ENCODE assay signal across 17 cellular contexts in the genomic region with DNA sequence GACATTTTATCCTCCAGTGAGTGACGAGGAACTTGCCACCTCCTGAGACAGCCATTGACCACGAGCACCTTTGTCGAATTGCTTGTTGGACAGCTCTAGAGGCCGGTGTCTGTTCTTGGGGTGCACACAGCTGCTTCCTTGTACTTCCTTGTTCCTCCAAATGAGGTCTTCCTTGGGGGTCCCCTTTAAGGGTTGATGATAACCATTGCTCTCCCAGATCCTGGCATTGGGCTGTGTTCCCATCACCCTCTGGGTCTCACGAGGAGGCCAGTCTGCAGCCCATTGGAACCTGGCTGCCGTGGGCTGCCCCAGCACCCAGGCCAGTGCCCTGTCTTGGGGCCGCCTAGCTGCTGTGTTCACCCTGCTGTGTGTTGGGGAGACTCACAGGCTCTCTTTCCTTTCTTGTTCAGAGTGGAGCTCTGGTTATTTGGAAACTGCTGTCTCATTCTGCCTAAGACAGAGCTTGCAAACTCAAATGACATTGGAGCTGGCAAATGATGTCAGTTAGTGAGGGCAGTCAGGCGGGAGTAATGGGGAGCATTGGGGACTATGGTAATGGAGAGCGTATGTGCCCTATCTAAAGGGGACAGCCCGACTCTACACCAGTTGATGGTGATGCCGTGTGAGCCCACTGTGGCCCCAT. TPM values are rescaled to one million over a fixed set of nuclear protein-coding genes. Genes with fewer than 3 reads are reported as not detected.
DNase-seq lines count a peak whose midpoint lies in the region; ATAC-seq and TF ChIP-seq lines count a peak whose summit lies in the region.
"Had no signal": no experiment of that assay in that cellular context is flagged by ENCODE, and none has a peak within 500 bp of the region (broad histone marks: within the 10 kb centered on the region; RNA-seq: fewer than 3 reads in every experiment).

No MANE protein-coding gene starts in this region.

- DNase-seq in stimulated activated naive CD8-positive, alpha-beta T cell treated with anti-CD3 and anti-CD28 coated beads, Interleukin-15, Interleukin-2, amounts not matched to agents 100 U/mL and 50 U/mL, for 24 hours: no peak
- DNase-seq in activated B cell treated with CpG ODN at 0.5 μM for 24 hours (no peak), immature natural killer cell (no peak), upper lobe of left lung (no peak), DMS53 (lab: John Stamatoyannopoulos, UW) (no peak), HEK293T (ENCODE audit: extremely low spot score) (no peak)
- DNase-seq: activated naive CD4-positive, alpha-beta T cell; NCI-H1092 treated with DMSO at 0.1 percent for 48 hours; NCI-H526 treated with DMSO at 0.1 percent for 48 hours; pancreas; stomach; upper lobe of right lung had no signal

- H3K4me1 Mint-ChIP-seq in stimulated activated naive CD8-positive, alpha-beta T cell treated with anti-CD3 and anti-CD28 coated beads, Interleukin-15, Interleukin-2, amounts not matched to agents 100 ng/mL and 50 ng/mL, for 24 hours (ENCODE audit: low read depth): peaks cover 90% of the 10 kb centered on the region
- peaks cover 85% of the 10 kb centered on the region for H3K4me1 Mint-ChIP-seq in activated B cell treated with CpG ODN at 0.5 μM for 24 hours
- peaks cover 70 to 74% of the 10 kb centered on the region in 2 donors for H3K4me1 Mint-ChIP-seq in immature natural killer cell

- no peak overlapping the region for H3K4me3 ChIP-seq in upper lobe of left lung
- H3K4me3 ChIP-seq: lung, pancreas, stomach, upper lobe of right lung had no signal

- no peak for ATAC-seq in stimulated activated naive CD8-positive, alpha-beta T cell treated with anti-CD3 and anti-CD28 coated beads, Interleukin-15, Interleukin-2, amounts not matched to agents 100 U/mL and 50 U/mL, for 24 hours
- no peak for ATAC-seq in activated B cell treated with CpG ODN at 0.5 μM for 24 hours (ENCODE audit: low read depth)
- no peak for ATAC-seq in upper lobe of left lung (ENCODE audit: low FRiP score in 2 of 2)
- no peak for ATAC-seq in GM21786 (IDR thresholded peaks at IDR 0.05; ENCODE audit: unreplicated experiment)
- ATAC-seq: pancreas, upper lobe of right lung had no signal

- TF ChIP-seq CTCF in activated B cell treated with CpG ODN at 0.5 μM for 24 hours (IDR thresholded peaks at IDR 0.05) (no peak), upper lobe of left lung (IDR thresholded peaks at IDR 0.05) (no peak)

- CTCF ChIA-PET in activated B cell treated with CpG ODN at 0.5 μM for 24 hours (lab: Charles Lee): no interaction called here
- CTCF ChIA-PET in HEK293T (lab: Yijun Ruan, JAX): interaction anchor here (0.6 to 0.8 kb wide), 2 partner anchors 60 to 225 kb away, joined by 3 read pairs; no protein-coding TSS in a partner anchor

- POLR2A ChIA-PET in activated B cell treated with CpG ODN at 0.5 μM for 24 hours (lab: Charles Lee) (interaction anchor here (0.6 to 3.0 kb wide), 7 partner anchors 10 to 62 kb away, joined by 3 to 8 read pairs (median 4); a partner anchor contains a TSS), HEK293T (lab: Yijun Ruan, JAX) (no interaction called here)

- no peaks in the 10 kb centered on the region for H3K27me3 Mint-ChIP-seq in stimulated activated naive CD8-positive, alpha-beta T cell treated with anti-CD3 and anti-CD28 coated beads, Interleukin-15, Interleukin-2, amounts not matched to agents 100 ng/mL and 50 ng/mL, for 24 hours
- H3K27me3 Mint-ChIP-seq in activated B cell treated with CpG ODN at 0.5 μM for 24 hours (no peaks in the 10 kb centered on the region), immature natural killer cell (ENCODE audit: low read depth in 3 of 3) (peaks cover 2 to 3% (median 3%) of the 10 kb centered on the region in 3 donors)

- H3K9me3 ChIP-seq in upper lobe of left lung: no peaks in the 10 kb centered on the region
- H3K9me3 ChIP-seq: pancreas, stomach, upper lobe of right lung had no signal

- no peak overlapping the region for H3K4me3 Mint-ChIP-seq in stimulated activated naive CD8-positive, alpha-beta T cell treated with anti-CD3 and anti-CD28 coated beads, Interleukin-15, Interleukin-2, amounts not matched to agents 100 ng/mL and 50 ng/mL, for 24 hours
- no peak overlapping the region for H3K4me3 Mint-ChIP-seq in activated B cell treated with CpG ODN at 0.5 μM for 24 hours
- H3K4me3 Mint-ChIP-seq in immature natural killer cell: peak overlapping the region in 1 of 5 donors; percentile 42

- peak overlapping the region; percentile 20 to 60 (median 30) for H3K27ac ChIP-seq in upper lobe of left lung
- H3K27ac ChIP-seq: pancreas, stomach, upper lobe of right lung had no signal

- no peaks in the 10 kb centered on the region for H3K36me3 ChIP-seq in upper lobe of left lung
- H3K36me3 ChIP-seq: pancreas, stomach, upper lobe of right lung had no signal

- H3K36me3 Mint-ChIP-seq in stimulated activated naive CD8-positive, alpha-beta T cell treated with anti-CD3 and anti-CD28 coated beads, Interleukin-15, Interleukin-2, amounts not matched to agents 100 ng/mL and 50 ng/mL, for 24 hours (ENCODE audit: low read depth): peaks cover 71% of the 10 kb centered on the region
- peaks cover 72% of the 10 kb centered on the region for H3K36me3 Mint-ChIP-seq in activated B cell treated with CpG ODN at 0.5 μM for 24 hours (ENCODE audit: low read depth)
- peaks cover 6 to 21% (median 8%) of the 10 kb centered on the region in 3 donors for H3K36me3 Mint-ChIP-seq in immature natural killer cell

- H3K9me3 Mint-ChIP-seq in stimulated activated naive CD8-positive, alpha-beta T cell treated with anti-CD3 and anti-CD28 coated beads, Interleukin-15, Interleukin-2, amounts not matched to agents 100 ng/mL and 50 ng/mL, for 24 hours: no peaks in the 10 kb centered on the region
- H3K9me3 Mint-ChIP-seq in activated B cell treated with CpG ODN at 0.5 μM for 24 hours (no peaks in the 10 kb centered on the region), immature natural killer cell (no peaks in the 10 kb centered on the region)

- no peak for TF ChIP-seq EP300 in upper lobe of left lung (IDR thresholded peaks at IDR 0.05)

- peaks cover 17 to 32% (median 23%) of the 10 kb centered on the region in 4 donors for H3K4me1 ChIP-seq in upper lobe of left lung
- H3K4me1 ChIP-seq: pancreas had no signal

- no peaks in the 10 kb centered on the region for H3K27me3 ChIP-seq in upper lobe of left lung
- H3K27me3 ChIP-seq: pancreas, upper lobe of right lung had no signal

- 90 to 91% methylated on average over 8 to 11 of the region's 11 CpGs for WGBS in upper lobe of left lung, 2 donors

- no peak for TF ChIP-seq POLR2A in upper lobe of left lung (IDR thresholded peaks at IDR 0.05)

- peak overlapping the region; percentile 95 for H3K27ac Mint-ChIP-seq in stimulated activated naive CD8-positive, alpha-beta T cell treated with anti-CD3 and anti-CD28 coated beads, Interleukin-15, Interleukin-2, amounts not matched to agents 100 ng/mL and 50 ng/mL, for 24 hours
- H3K27ac Mint-ChIP-seq in activated B cell treated with CpG ODN at 0.5 μM for 24 hours (peak overlapping the region; percentile 64), immature natural killer cell (peak overlapping the region in 5 of 6 donors; percentile 21 to 86 (median 53))

- intact Hi-C loops in activated B cell treated with CpG ODN at 0.5 μM for 24 hours (cut with micrococcal nuclease): no loop called here

TF ChIP-seq in HEK293T, 16 proteins besides CTCF, POLR2A, EP300 and RAD21:
- no peak for TF ChIP-seq FOXA1 (IDR thresholded peaks at IDR 0.05)
TF ChIP-seq in HEK293T: peak in this region for 0.

RNA-seq across cellular contexts. Expression of a gene that starts 25.7 kb away (rescaled TPM):
- total RNA-seq in activated B cell treated with CpG ODN at 0.5 μM for 24 hours (98.3 and 99.3 TPM in 2 replicates), upper lobe of left lung (10 to 100 TPM in 2 of 6 donors, 1 to 10 TPM in 4; 7.4 to 16.8 (median 8.8) TPM)
- 10 to 100 TPM; 23.6 to 42.8 (median 24.9) TPM for polyA plus RNA-seq in immature natural killer cell
- total RNA-seq: HT-29, LHCN-M2 had no signal
